ENCODE assay signal across 1 cellular context in genomic region chr3:37909067-37909911, GRCh38.
TF ChIP-seq lines count a peak whose summit lies in the region.

No MANE protein-coding gene starts in this region.

TF ChIP-seq in HepG2, 621 proteins besides CTCF, POLR2A, EP300 and RAD21 (continued from another document):
- TF ChIP-seq KLF12 (CRISPR knock-in tag; IDR thresholded peaks at IDR 0.05; ENCODE audit: borderline replicate concordance) = no peak
- TF ChIP-seq NR2F1 (CRISPR knock-in tag; IDR thresholded peaks at IDR 0.05) = 0 out of 4 replicates have a peak, but pooled peaks of 1 of the 2 experiments have one; percentile 29
- no peak for TF ChIP-seq MAF1 (CRISPR knock-in tag; IDR thresholded peaks at IDR 0.05; ENCODE audit: borderline replicate concordance)
- peak; percentile 88 for TF ChIP-seq NCOA2 (CRISPR knock-in tag; IDR thresholded peaks at IDR 0.05)
- TF ChIP-seq CREM (IDR thresholded peaks at IDR 0.05) = peak; percentile 64
- no peak for TF ChIP-seq CREM (CRISPR knock-in tag; IDR thresholded peaks at IDR 0.05)
- peak; percentile 72 for TF ChIP-seq XRCC5 (optimal IDR thresholded peaks at IDR 0.05; ENCODE audit: low read length)
- TF ChIP-seq POLR2AphosphoS5 (IDR thresholded peaks at IDR 0.05; ENCODE audit: low read depth, low read length) = 0 out of 2 replicates have a peak, but pooled peaks have one; percentile 36
- no peak for TF ChIP-seq CREBL2 (CRISPR knock-in tag; IDR thresholded peaks at IDR 0.05; ENCODE audit: borderline replicate concordance)
- no peak for TF ChIP-seq ZNF260 (CRISPR knock-in tag; IDR thresholded peaks at IDR 0.05; ENCODE audit: borderline replicate concordance, low read depth)
- peak; percentile 82 for TF ChIP-seq FOXO1 (CRISPR knock-in tag; IDR thresholded peaks at IDR 0.05)
- peak; percentile 39; the same call in 1 of the 2 replicates for TF ChIP-seq ATF2 (CRISPR knock-in tag; IDR thresholded peaks at IDR 0.05)
- TF ChIP-seq CBFB (CRISPR knock-in tag; IDR thresholded peaks at IDR 0.05) = 0 out of 2 replicates have a peak, but pooled peaks have one; percentile 41
- no peak for TF ChIP-seq ZNF180 (CRISPR knock-in tag; IDR thresholded peaks at IDR 0.05; ENCODE audit: borderline replicate concordance, low read depth)
- TF ChIP-seq MAFK (conservative IDR thresholded peaks at IDR 0.05 in 1 of 2, IDR thresholded peaks at IDR 0.05 in 1 of 2; ENCODE audit: low read length in 2 of 2) = no peak
- TF ChIP-seq, protein P1, sequence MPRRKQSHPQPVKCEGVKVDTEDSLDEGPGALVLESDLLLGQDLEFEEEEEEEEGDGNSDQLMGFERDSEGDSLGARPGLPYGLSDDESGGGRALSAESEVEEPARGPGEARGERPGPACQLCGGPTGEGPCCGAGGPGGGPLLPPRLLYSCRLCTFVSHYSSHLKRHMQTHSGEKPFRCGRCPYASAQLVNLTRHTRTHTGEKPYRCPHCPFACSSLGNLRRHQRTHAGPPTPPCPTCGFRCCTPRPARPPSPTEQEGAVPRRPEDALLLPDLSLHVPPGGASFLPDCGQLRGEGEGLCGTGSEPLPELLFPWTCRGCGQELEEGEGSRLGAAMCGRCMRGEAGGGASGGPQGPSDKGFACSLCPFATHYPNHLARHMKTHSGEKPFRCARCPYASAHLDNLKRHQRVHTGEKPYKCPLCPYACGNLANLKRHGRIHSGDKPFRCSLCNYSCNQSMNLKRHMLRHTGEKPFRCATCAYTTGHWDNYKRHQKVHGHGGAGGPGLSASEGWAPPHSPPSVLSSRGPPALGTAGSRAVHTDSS (CRISPR knock-in tag; conservative IDR thresholded peaks at IDR 0.05) = no peak
- TF ChIP-seq FOXK1 (CRISPR knock-in tag; IDR thresholded peaks at IDR 0.05; ENCODE audit: borderline replicate concordance, low read depth) = peak; percentile 61; the same call in 1 of the 2 replicates
- no peak for TF ChIP-seq SAFB2 (CRISPR knock-in tag; IDR thresholded peaks at IDR 0.05; ENCODE audit: borderline replicate concordance, low read depth)
- no peak for TF ChIP-seq ZNF33A (CRISPR knock-in tag; IDR thresholded peaks at IDR 0.05; ENCODE audit: borderline replicate concordance)
- peak; percentile 96 for TF ChIP-seq ELF3 (CRISPR knock-in tag; IDR thresholded peaks at IDR 0.05)
- peak; percentile 83 for TF ChIP-seq FOSL2 (CRISPR knock-in tag; IDR thresholded peaks at IDR 0.05)
- peak in 1 of 2 experiments; percentile 79; a peak in 2 of 4 replicates for TF ChIP-seq KLF16 (CRISPR knock-in tag; IDR thresholded peaks at IDR 0.05)
- TF ChIP-seq, protein P2, sequence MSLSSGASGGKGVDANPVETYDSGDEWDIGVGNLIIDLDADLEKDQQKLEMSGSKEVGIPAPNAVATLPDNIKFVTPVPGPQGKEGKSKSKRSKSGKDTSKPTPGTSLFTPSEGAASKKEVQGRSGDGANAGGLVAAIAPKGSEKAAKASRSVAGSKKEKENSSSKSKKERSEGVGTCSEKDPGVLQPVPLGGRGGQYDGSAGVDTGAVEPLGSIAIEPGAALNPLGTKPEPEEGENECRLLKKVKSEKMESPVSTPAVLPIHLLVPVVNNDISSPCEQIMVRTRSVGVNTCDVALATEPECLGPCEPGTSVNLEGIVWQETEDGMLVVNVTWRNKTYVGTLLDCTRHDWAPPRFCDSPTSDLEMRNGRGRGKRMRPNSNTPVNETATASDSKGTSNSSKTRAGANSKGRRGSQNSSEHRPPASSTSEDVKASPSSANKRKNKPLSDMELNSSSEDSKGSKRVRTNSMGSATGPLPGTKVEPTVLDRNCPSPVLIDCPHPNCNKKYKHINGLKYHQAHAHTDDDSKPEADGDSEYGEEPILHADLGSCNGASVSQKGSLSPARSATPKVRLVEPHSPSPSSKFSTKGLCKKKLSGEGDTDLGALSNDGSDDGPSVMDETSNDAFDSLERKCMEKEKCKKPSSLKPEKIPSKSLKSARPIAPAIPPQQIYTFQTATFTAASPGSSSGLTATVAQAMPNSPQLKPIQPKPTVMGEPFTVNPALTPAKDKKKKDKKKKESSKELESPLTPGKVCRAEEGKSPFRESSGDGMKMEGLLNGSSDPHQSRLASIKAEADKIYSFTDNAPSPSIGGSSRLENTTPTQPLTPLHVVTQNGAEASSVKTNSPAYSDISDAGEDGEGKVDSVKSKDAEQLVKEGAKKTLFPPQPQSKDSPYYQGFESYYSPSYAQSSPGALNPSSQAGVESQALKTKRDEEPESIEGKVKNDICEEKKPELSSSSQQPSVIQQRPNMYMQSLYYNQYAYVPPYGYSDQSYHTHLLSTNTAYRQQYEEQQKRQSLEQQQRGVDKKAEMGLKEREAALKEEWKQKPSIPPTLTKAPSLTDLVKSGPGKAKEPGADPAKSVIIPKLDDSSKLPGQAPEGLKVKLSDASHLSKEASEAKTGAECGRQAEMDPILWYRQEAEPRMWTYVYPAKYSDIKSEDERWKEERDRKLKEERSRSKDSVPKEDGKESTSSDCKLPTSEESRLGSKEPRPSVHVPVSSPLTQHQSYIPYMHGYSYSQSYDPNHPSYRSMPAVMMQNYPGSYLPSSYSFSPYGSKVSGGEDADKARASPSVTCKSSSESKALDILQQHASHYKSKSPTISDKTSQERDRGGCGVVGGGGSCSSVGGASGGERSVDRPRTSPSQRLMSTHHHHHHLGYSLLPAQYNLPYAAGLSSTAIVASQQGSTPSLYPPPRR (CRISPR knock-in tag; IDR thresholded peaks at IDR 0.05; ENCODE audit: borderline replicate concordance) = peak; percentile 67
- TF ChIP-seq, protein P3, sequence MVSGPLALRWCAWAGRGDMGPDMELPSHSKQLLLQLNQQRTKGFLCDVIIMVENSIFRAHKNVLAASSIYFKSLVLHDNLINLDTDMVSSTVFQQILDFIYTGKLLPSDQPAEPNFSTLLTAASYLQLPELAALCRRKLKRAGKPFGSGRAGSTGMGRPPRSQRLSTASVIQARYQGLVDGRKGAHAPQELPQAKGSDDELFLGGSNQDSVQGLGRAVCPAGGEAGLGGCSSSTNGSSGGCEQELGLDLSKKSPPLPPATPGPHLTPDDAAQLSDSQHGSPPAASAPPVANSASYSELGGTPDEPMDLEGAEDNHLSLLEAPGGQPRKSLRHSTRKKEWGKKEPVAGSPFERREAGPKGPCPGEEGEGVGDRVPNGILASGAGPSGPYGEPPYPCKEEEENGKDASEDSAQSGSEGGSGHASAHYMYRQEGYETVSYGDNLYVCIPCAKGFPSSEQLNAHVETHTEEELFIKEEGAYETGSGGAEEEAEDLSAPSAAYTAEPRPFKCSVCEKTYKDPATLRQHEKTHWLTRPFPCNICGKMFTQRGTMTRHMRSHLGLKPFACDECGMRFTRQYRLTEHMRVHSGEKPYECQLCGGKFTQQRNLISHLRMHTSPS (CRISPR knock-in tag; IDR thresholded peaks at IDR 0.05; ENCODE audit: low read depth) = peak; percentile 43; the same call in 1 of the 2 replicates
- peak; percentile 49; the same call in 1 of the 2 replicates for TF ChIP-seq SKIL (CRISPR knock-in tag; IDR thresholded peaks at IDR 0.05; ENCODE audit: borderline replicate concordance)
- 0 out of 2 replicates have a peak, but pooled peaks have one; percentile 43 for TF ChIP-seq MXD4 (CRISPR knock-in tag; IDR thresholded peaks at IDR 0.05)
- no peak for TF ChIP-seq ZKSCAN5 (CRISPR knock-in tag; IDR thresholded peaks at IDR 0.05)
- peak; percentile 63 for TF ChIP-seq RXRA (CRISPR knock-in tag; IDR thresholded peaks at IDR 0.05)
- peak; percentile 24 to 79; a peak in 2 of 4 replicates for TF ChIP-seq HMGXB4 (CRISPR knock-in tag; IDR thresholded peaks at IDR 0.05; ENCODE audit: borderline replicate concordance in 1 of 2, low read depth in 1 of 2)
- TF ChIP-seq THRA (CRISPR knock-in tag; IDR thresholded peaks at IDR 0.05; ENCODE audit: borderline replicate concordance) = peak; percentile 54; the same call in 1 of the 2 replicates
- no peak for TF ChIP-seq NFYC (CRISPR knock-in tag; IDR thresholded peaks at IDR 0.05)
- no peak for TF ChIP-seq ZNF691 (CRISPR knock-in tag; IDR thresholded peaks at IDR 0.05; ENCODE audit: borderline replicate concordance, low read depth)
- peak; percentile 62; the same call in 1 of the 2 replicates for TF ChIP-seq TARDBP (CRISPR knock-in tag; IDR thresholded peaks at IDR 0.05)
- TF ChIP-seq NFKB2 (CRISPR knock-in tag; IDR thresholded peaks at IDR 0.05; ENCODE audit: borderline replicate concordance) = no peak
- 0 out of 2 replicates have a peak, but pooled peaks have one; percentile 26 for TF ChIP-seq FOXP1 (IDR thresholded peaks at IDR 0.05)
- TF ChIP-seq FOXP1 (CRISPR knock-in tag; IDR thresholded peaks at IDR 0.05) = peak; percentile 89
- 0 out of 2 replicates have a peak, but pooled peaks have one; percentile 12 for TF ChIP-seq ZNF362 (CRISPR knock-in tag; IDR thresholded peaks at IDR 0.05; ENCODE audit: borderline replicate concordance)
- 0 out of 2 replicates have a peak, but pooled peaks have one; percentile 52 for TF ChIP-seq YEATS2 (CRISPR knock-in tag; IDR thresholded peaks at IDR 0.05; ENCODE audit: borderline replicate concordance)
